ENCODE assay signal across 8 cellular contexts in genomic region chr4:185203380-185204237, GRCh38. TPM values are rescaled to one million over a fixed set of nuclear protein-coding genes. Genes with fewer than 3 reads are reported as not detected.
DNase-seq lines count a peak whose midpoint lies in the region; ATAC-seq and TF ChIP-seq lines count a peak whose summit lies in the region.

TSS of gene CFAP97 (minus strand) at chr4:185204000. CDS start at chr4:185191196, 12,804 bp downstream.

- no peaks in the 10 kb centered on the region for H3K9me3 ChIP-seq in DND-41 (ENCODE audit: insufficient read depth, low read length, severe bottlenecking)

- no peaks in the 10 kb centered on the region for H4K20me1 ChIP-seq in DND-41 (ENCODE audit: insufficient read depth, low read length)

- H2AFZ ChIP-seq in DND-41 (ENCODE audit: low read depth, low read length), result peak within 1 kb of the TSS; percentile 91

- peak within 1 kb of the TSS; percentile 98 for H3K4me3 Mint-ChIP-seq in neural crest cell
- peak within 1 kb of the TSS; percentile 91 to 95 for H3K4me3 Mint-ChIP-seq in stimulated activated naive CD8-positive, alpha-beta T cell treated with anti-CD3 and anti-CD28 coated beads, Interleukin-15, amount 100 ng/mL, for 72 hours

- ATAC-seq in DND-41 (ENCODE audit: insufficient read depth, low read depth) (peak; percentile 81), GM21528 (IDR thresholded peaks at IDR 0.05; ENCODE audit: low FRiP score, unreplicated experiment) (peak; percentile 74)
- ATAC-seq in stimulated activated naive CD8-positive, alpha-beta T cell treated with anti-CD3 and anti-CD28 coated beads, Interleukin-15, amount 100 ng/mL, for 72 hours, result peak; percentile 91

- H3K4me1 ChIP-seq in DND-41 (ENCODE audit: insufficient read depth, low read length), result peaks cover 35% of the 10 kb centered on the region

- H3K9ac ChIP-seq in DND-41 (ENCODE audit: low read depth, low read length), result peak within 1 kb of the TSS; percentile 96

- TF ChIP-seq CTCF in DND-41 (IDR thresholded peaks at IDR 0.05; ENCODE audit: borderline replicate concordance, extremely low read depth, low read length, poor library complexity, severe bottlenecking) (no peak), fibroblast of villous mesenchyme (IDR thresholded peaks at IDR 0.05; ENCODE audit: insufficient read depth, low read depth, low read length) (no peak), neural crest cell (conservative IDR thresholded peaks at IDR 0.05) (no peak)

- H3K36me3 Mint-ChIP-seq in neural crest cell (ENCODE audit: low read depth), result no peaks in the 10 kb centered on the region

- H3K9me3 Mint-ChIP-seq in neural crest cell, result no peaks in the 10 kb centered on the region
- H3K9me3 Mint-ChIP-seq in stimulated activated naive CD8-positive, alpha-beta T cell treated with anti-CD3 and anti-CD28 coated beads, Interleukin-15, amount 100 ng/mL, for 72 hours, result no peaks in the 10 kb centered on the region

- H3K27me3 Mint-ChIP-seq in neural crest cell (ENCODE audit: low read depth), result peaks cover 2% of the 10 kb centered on the region
- no peaks in the 10 kb centered on the region for H3K27me3 Mint-ChIP-seq in stimulated activated naive CD8-positive, alpha-beta T cell treated with anti-CD3 and anti-CD28 coated beads, Interleukin-15, amount 100 ng/mL, for 72 hours

- H3K79me2 ChIP-seq in DND-41 (ENCODE audit: insufficient read depth, low read length), result peaks cover 42% of the 10 kb centered on the region

- H3K4me2 ChIP-seq in DND-41 (ENCODE audit: insufficient read depth, low read length), result peak within 1 kb of the TSS; percentile 99

- H3K4me3 ChIP-seq in DND-41 (ENCODE audit: low read depth in 1 of 2, low read length in 2 of 2) (peak within 1 kb of the TSS; percentile 64 to 76), fibroblast of villous mesenchyme (ENCODE audit: low read depth, low read length) (peak within 1 kb of the TSS; percentile 64)
- peak within 1 kb of the TSS; percentile 80 for H3K4me3 ChIP-seq in Jurkat, Clone E6-1 (ENCODE audit: low read length)

- no peaks in the 10 kb centered on the region for H3K27me3 ChIP-seq in DND-41 (ENCODE audit: insufficient read depth, low read length, poor library complexity)

- DNase-seq in DND-41 (peak; percentile 81), activated gamma-delta T cell (lab: John Stamatoyannopoulos, UW) (peak; percentile 87), fibroblast of villous mesenchyme (ENCODE audit: low read depth) (peak; percentile 91), neural crest cell (ENCODE audit: low read depth, low spot score) (peak; percentile 53)
- peak; percentile 58 for DNase-seq in Jurkat, Clone E6-1 (ENCODE audit: low read depth, low spot score)
- peak; percentile 75 to 77 for DNase-seq in stimulated activated naive CD8-positive, alpha-beta T cell treated with anti-CD3 and anti-CD28 coated beads, Interleukin-15, amount 100 ng/mL, for 72 hours

- peak; percentile 69 for TF ChIP-seq POLR2A in Raji (IDR thresholded peaks at IDR 0.05; ENCODE audit: insufficient read depth, low read depth, low read length)

- peaks cover 32% of the 10 kb centered on the region for H3K4me1 Mint-ChIP-seq in neural crest cell
- peaks cover 42% of the 10 kb centered on the region for H3K4me1 Mint-ChIP-seq in stimulated activated naive CD8-positive, alpha-beta T cell treated with anti-CD3 and anti-CD28 coated beads, Interleukin-15, amount 100 ng/mL, for 72 hours

- peak within 1 kb of the TSS; percentile 60 for H3K27ac ChIP-seq in DND-41 (ENCODE audit: low read length)

- H3K27ac Mint-ChIP-seq in neural crest cell (ENCODE audit: unreplicated experiment), result peak within 1 kb of the TSS; percentile 98
- H3K27ac Mint-ChIP-seq in stimulated activated naive CD8-positive, alpha-beta T cell treated with anti-CD3 and anti-CD28 coated beads, Interleukin-15, amount 100 ng/mL, for 72 hours, result peak within 1 kb of the TSS; percentile 95 to 98

- peaks cover 5% of the 10 kb centered on the region; the same call in 1 of the 2 replicates for H3K36me3 ChIP-seq in DND-41 (ENCODE audit: insufficient read depth, low read length)

RNA-seq across cellular contexts. Expression of gene CFAP97, which starts in this region (rescaled TPM):
- polyA plus RNA-seq in Jurkat, Clone E6-1 (2012; ENCODE audit: insufficient read depth, insufficient read length), result 28.1 TPM
- total RNA-seq in fibroblast of villous mesenchyme (39.0 and 56.1 TPM in 2 replicates), neural crest cell (34.6 and 38.5 TPM in 2 replicates)

Comparison
In these comparisons a context has a peak if more than half of its experiments do, and no peak if none do; other contexts are left out.
1. Peak in every context shown above with its lines: DNase-seq, ATAC-seq, H3K4me3 ChIP-seq and H3K27ac ChIP-seq.